In genomic region chr9:129836342-129837007, GRCh38 we compare ENCODE assay signal across 8 cellular contexts. TPM values are rescaled to one million over a fixed set of nuclear protein-coding genes. Genes with fewer than 3 reads are reported as not detected.
A peak's percentile ranks its signal among the peaks of the same experiment; 100 is the strongest.
DNase-seq lines count a peak whose midpoint lies in the region; ATAC-seq and TF ChIP-seq lines count a peak whose summit lies in the region.

No MANE protein-coding gene starts in this region.

- H3K9ac ChIP-seq in muscle layer of colon (ENCODE audit: low read length): peak overlapping the region; percentile 65

- H3K27ac ChIP-seq in DOHH2 (ENCODE audit: low read depth, low read length): no peak overlapping the region
- H3K27ac ChIP-seq in Panc1 (ENCODE audit: low read length): no peak overlapping the region
- peak overlapping the region in 1 of 2 donors; percentile 86 for H3K27ac ChIP-seq in breast epithelium
- H3K27ac ChIP-seq in muscle layer of colon (ENCODE audit: low read depth, low read length): peak overlapping the region; percentile 84
- no peak overlapping the region for H3K27ac ChIP-seq in urinary bladder (ENCODE audit: low read depth)

- H3K4me3 ChIP-seq in DOHH2 (ENCODE audit: low read length): peak overlapping the region; percentile 88
- peak overlapping the region; percentile 94 to 96 for H3K4me3 ChIP-seq in Panc1 (ENCODE audit: low read depth in 2 of 2, low read length in 2 of 2)
- peak overlapping the region; percentile 75 to 94 (median 80) for H3K4me3 ChIP-seq in breast epithelium
- peak overlapping the region; percentile 88 to 98 for H3K4me3 ChIP-seq in muscle layer of colon (ENCODE audit: low read depth in 1 of 2, low read length in 2 of 2)
- peak overlapping the region; percentile 91 for H3K4me3 ChIP-seq in urinary bladder (ENCODE audit: low read depth, low read length)

- intact Hi-C loops in Panc1 (cut with micrococcal nuclease; ENCODE audit: unreplicated experiment): no loop called here
- intact Hi-C loops in breast epithelium (cut with DNase I; ENCODE audit: low total_unique reads): no loop called here

- in situ Hi-C loops in Panc1 (cut with HindIII; ENCODE audit: low pct_unique_long_range_greater_than_20kb, low sequenced_read_pairs): no loop called here

- H3F3A ChIP-seq in DOHH2 (ENCODE audit: control insufficient read depth, insufficient read depth): peaks cover 3% of the 10 kb centered on the region; the same call in 1 of the 2 replicates

- H3K27me3 ChIP-seq in DOHH2 (ENCODE audit: control insufficient read depth, low read length) (no peaks in the 10 kb centered on the region), Panc1 (ENCODE audit: control insufficient read depth, insufficient read depth, low read length) (no peaks in the 10 kb centered on the region), breast epithelium (no peaks in the 10 kb centered on the region), muscle layer of colon (ENCODE audit: control insufficient read depth in 1 of 2, insufficient read depth in 2 of 2, low read length in 2 of 2) (no peaks in the 10 kb centered on the region)

- H3K36me3 ChIP-seq in DOHH2 (ENCODE audit: control insufficient read depth, low read length) (peaks cover 25% of the 10 kb centered on the region), Panc1 (ENCODE audit: control insufficient read depth, insufficient read depth, low read length) (peaks cover 3% of the 10 kb centered on the region), breast epithelium (no peaks in the 10 kb centered on the region), muscle layer of colon (ENCODE audit: insufficient read depth, low read length) (peaks cover 18% of the 10 kb centered on the region), urinary bladder (ENCODE audit: insufficient read depth) (no peaks in the 10 kb centered on the region)

- no peak for TF ChIP-seq POLR2A in breast epithelium (IDR thresholded peaks at IDR 0.05)

- H3K4me1 ChIP-seq in DOHH2 (ENCODE audit: control insufficient read depth, low read length) (peaks cover 35% of the 10 kb centered on the region), Panc1 (ENCODE audit: control insufficient read depth, insufficient read depth, low read length) (peaks cover 8% of the 10 kb centered on the region; the same call in 1 of the 2 replicates), breast epithelium (peaks cover 0 to 12% of the 10 kb centered on the region in 2 donors), muscle layer of colon (ENCODE audit: insufficient read depth, low read length) (peaks cover 25% of the 10 kb centered on the region), urinary bladder (ENCODE audit: insufficient read depth) (no peaks in the 10 kb centered on the region)

- DNase-seq in Panc1 (ENCODE audit: low read depth, low spot score) (no peak), breast epithelium (ENCODE audit: low spot score in 2 of 2) (no peak), HuH-7.5 (ENCODE audit: low spot score) (no peak), NCI-H2107 treated with DMSO at 0.1 percent for 48 hours (lab: John Stamatoyannopoulos, UW; ENCODE audit: unreplicated experiment) (no peak)

- H4K20me1 ChIP-seq in DOHH2 (ENCODE audit: control insufficient read depth, insufficient read depth, low read depth, low read length): no peaks in the 10 kb centered on the region

- CTCF ChIA-PET in Panc1 (lab: Charles Lee): no interaction called here

- no peaks in the 10 kb centered on the region for H3K9me2 ChIP-seq in DOHH2 (replicated peaks; ENCODE audit: control insufficient read depth, low read length)

- BruUV-seq in Panc1 (replicated peaks; lab: Mats Ljungman, UMichigan): no TSS peak

- POLR2A ChIA-PET in Panc1 (lab: Charles Lee): no interaction called here

- no peaks in the 10 kb centered on the region for H3K9me3 ChIP-seq in DOHH2 (ENCODE audit: control insufficient read depth, insufficient read depth, low read length)
- H3K9me3 ChIP-seq in Panc1 (ENCODE audit: control insufficient read depth, insufficient read depth, low read depth, low read length): no peaks in the 10 kb centered on the region
- no peaks in the 10 kb centered on the region for H3K9me3 ChIP-seq in breast epithelium
- H3K9me3 ChIP-seq in muscle layer of colon (ENCODE audit: low read length): no peaks in the 10 kb centered on the region

- 26% methylated on average over 16 of the region's 16 CpGs for WGBS in urinary bladder

- ATAC-seq in Panc1 (no peak), esophagus mucosa (no peak)

- peaks cover 43% of the 10 kb centered on the region for H3K79me2 ChIP-seq in DOHH2 (ENCODE audit: control insufficient read depth, low read length)

- no peak for TF ChIP-seq CTCF in DOHH2 (IDR thresholded peaks at IDR 0.05; ENCODE audit: low read depth, low read length, poor library complexity, severe bottlenecking)
- TF ChIP-seq CTCF in Panc1 (IDR thresholded peaks at IDR 0.05): no peak
- no peak for TF ChIP-seq CTCF in breast epithelium (IDR thresholded peaks at IDR 0.05)

- H3K4me2 ChIP-seq in DOHH2 (ENCODE audit: low read length): peak overlapping the region; percentile 91

RNA-seq across cellular contexts. Expression of gene USP20, which starts 1.2 kb away (rescaled TPM):
- 14.4 TPM for total RNA-seq in Panc1 (2021; ENCODE audit: unreplicated experiment)
- polyA plus RNA-seq in Panc1 (2012; ENCODE audit: insufficient read length): 18.9 TPM
- 10 to 100 TPM; 15.0 to 30.9 (median 22.3) TPM for total RNA-seq in breast epithelium
- 7.7 TPM for total RNA-seq in urinary bladder
- polyA plus RNA-seq in urinary bladder: 38.7 TPM
- total RNA-seq in esophagus mucosa: 12.8 TPM

RNA-seq across cellular contexts. Expression of gene C9orf78, which starts 1.4 kb away (rescaled TPM):
- total RNA-seq in Panc1 (2021; ENCODE audit: unreplicated experiment) (33.6 TPM), breast epithelium (100 to 1,000 TPM in 1 of 3 donors, 10 to 100 TPM in 2; 56.7 to 189 (median 57.8) TPM), urinary bladder (27.0 TPM), esophagus mucosa (25.1 TPM)
- polyA plus RNA-seq in Panc1 (2012; ENCODE audit: insufficient read length): 55.0 TPM
- polyA plus RNA-seq in urinary bladder: 99.8 TPM

RNA-seq across cellular contexts. Expression of gene TOR1A, which starts 12.5 kb away (rescaled TPM):
- 33.6 TPM for total RNA-seq in Panc1 (2021; ENCODE audit: unreplicated experiment)
- polyA plus RNA-seq in Panc1 (2012; ENCODE audit: insufficient read length): 27.9 TPM
- total RNA-seq in breast epithelium: 10 to 100 TPM; 54.4 to 60.7 (median 57.8) TPM
- 20.5 TPM for total RNA-seq in urinary bladder
- 36.7 TPM for polyA plus RNA-seq in urinary bladder
- 15.5 TPM for total RNA-seq in esophagus mucosa

RNA-seq across cellular contexts. Expression of gene TOR1B, which starts 33.5 kb away (rescaled TPM):
- total RNA-seq in Panc1 (2021; ENCODE audit: unreplicated experiment) (37.6 TPM), breast epithelium (10 to 100 TPM; 22.6 to 26.7 (median 23.9) TPM), urinary bladder (25.3 TPM), esophagus mucosa (11.7 TPM)
- polyA plus RNA-seq in Panc1 (2012; ENCODE audit: insufficient read length): 26.7 TPM
- polyA plus RNA-seq in urinary bladder: 26.4 TPM
